11 cellular contexts compared by ENCODE assay signal in genomic region chr17:19316756-19317358, GRCh38. TPM values are rescaled to one million over a fixed set of nuclear protein-coding genes. Genes with fewer than 3 reads are reported as not detected.
DNase-seq lines count a peak whose midpoint lies in the region; ATAC-seq and TF ChIP-seq lines count a peak whose summit lies in the region.
"Had no signal": no experiment of that assay in that cellular context is flagged by ENCODE, and none has a peak within 500 bp of the region (broad histone marks: within the 10 kb centered on the region; RNA-seq: fewer than 3 reads in every experiment).

No MANE protein-coding gene starts in this region.

- H3K36me3 ChIP-seq in fibroblast of lung (ENCODE audit: control insufficient read depth, insufficient read depth, low read length) (peaks cover 14% of the 10 kb centered on the region), neural progenitor cell (no peaks in the 10 kb centered on the region)

- H3K36me3 Mint-ChIP-seq in natural killer cell treated with Interleukin-12 subunit alpha and Interleukin-12 subunit beta and Interleukin-15 and Interleukin-18, amount 100 ng/mL, for 72 hours = no peaks in the 10 kb centered on the region
- no peaks in the 10 kb centered on the region for H3K36me3 Mint-ChIP-seq in natural killer cell
- H3K36me3 Mint-ChIP-seq in neural progenitor cell = peaks cover 22% of the 10 kb centered on the region

- peaks cover 0 to 7% of the 10 kb centered on the region in 2 donors for H3K27me3 Mint-ChIP-seq in natural killer cell treated with Interleukin-12 subunit alpha and Interleukin-12 subunit beta and Interleukin-15 and Interleukin-18, amount 100 ng/mL, for 72 hours
- peaks cover 0 to 5% of the 10 kb centered on the region in 2 donors for H3K27me3 Mint-ChIP-seq in natural killer cell (ENCODE audit: low read depth in 2 of 2)
- H3K27me3 Mint-ChIP-seq in neural progenitor cell (ENCODE audit: insufficient read depth, low read depth) = peaks cover 3% of the 10 kb centered on the region

- H3F3A ChIP-seq in neural progenitor cell (ENCODE audit: low read depth) = peaks cover 11% of the 10 kb centered on the region

- no peak overlapping the region for H3K27ac Mint-ChIP-seq in natural killer cell treated with Interleukin-12 subunit alpha and Interleukin-12 subunit beta and Interleukin-15 and Interleukin-18, amount 100 ng/mL, for 72 hours
- H3K27ac Mint-ChIP-seq in natural killer cell (no peak overlapping the region), neural progenitor cell (peak overlapping the region; percentile 99)

- peaks cover 6% of the 10 kb centered on the region for H3K4me1 ChIP-seq in fibroblast of lung (ENCODE audit: control insufficient read depth, extremely low read depth, insufficient read depth, low read length)
- H3K4me1 ChIP-seq in neural progenitor cell = peaks cover 10% of the 10 kb centered on the region

- peak overlapping the region; percentile 7 for H3K27ac ChIP-seq in fibroblast of lung (ENCODE audit: insufficient read depth, low read length)
- H3K27ac ChIP-seq in neural progenitor cell = no peak overlapping the region

- no peak overlapping the region for H3K4me3 Mint-ChIP-seq in natural killer cell treated with Interleukin-12 subunit alpha and Interleukin-12 subunit beta and Interleukin-15 and Interleukin-18, amount 100 ng/mL, for 72 hours
- H3K4me3 Mint-ChIP-seq in natural killer cell = no peak overlapping the region
- peak overlapping the region; percentile 81 for H3K4me3 Mint-ChIP-seq in neural progenitor cell

- H3K27me3 ChIP-seq in fibroblast of lung (ENCODE audit: control insufficient read depth, insufficient read depth, low read length) = no peaks in the 10 kb centered on the region
- no peaks in the 10 kb centered on the region for H3K27me3 ChIP-seq in neural progenitor cell
- H3K27me3 ChIP-seq: testis had no signal

- ATAC-seq in natural killer cell treated with Interleukin-12 subunit alpha and Interleukin-12 subunit beta and Interleukin-15 and Interleukin-18, amount 100 ng/mL, for 72 hours = no peak
- ATAC-seq in natural killer cell = no peak
- ATAC-seq in GM18519 (IDR thresholded peaks at IDR 0.05; ENCODE audit: low FRiP score, unreplicated experiment) = no peak

- peak; percentile 22 for DNase-seq in natural killer cell treated with Interleukin-12 subunit alpha and Interleukin-12 subunit beta and Interleukin-15 and Interleukin-18, amount 100 ng/mL, for 72 hours (ENCODE audit: low spot score)
- DNase-seq in natural killer cell (no peak), fibroblast of lung (ENCODE audit: low read depth in 2 of 2) (peak in 1 of 2 donors; percentile 50), neural progenitor cell (ENCODE audit: low spot score) (no peak), SW480 (ENCODE audit: low spot score) (no peak), NK-92 (lab: John Stamatoyannopoulos, UW; ENCODE audit: unreplicated experiment) (no peak)
- no peak for DNase-seq in activated CD4-positive, alpha-beta T cell treated with anti-CD3 and anti-CD28 coated beads, Interleukin-2, amount 50 U/mL, for 48 hours
- DNase-seq: central memory CD4-positive, alpha-beta T cell; DMS79 had no signal

- no peaks in the 10 kb centered on the region for H4K20me1 ChIP-seq in fibroblast of lung (ENCODE audit: control insufficient read depth, extremely low read depth, insufficient read depth, low read length)
- peaks cover 19% of the 10 kb centered on the region for H4K20me1 ChIP-seq in neural progenitor cell (ENCODE audit: low read depth)

- no peak overlapping the region for H3K9ac ChIP-seq in fibroblast of lung (ENCODE audit: insufficient read depth, low read length)
- H3K9ac ChIP-seq in neural progenitor cell = no peak overlapping the region

- H2AFZ ChIP-seq in fibroblast of lung (ENCODE audit: low read length) (no peak overlapping the region), neural progenitor cell (replicated peaks) (no peak overlapping the region)

- peaks cover 3 to 7% of the 10 kb centered on the region in 2 donors for H3K4me1 Mint-ChIP-seq in natural killer cell treated with Interleukin-12 subunit alpha and Interleukin-12 subunit beta and Interleukin-15 and Interleukin-18, amount 100 ng/mL, for 72 hours (ENCODE audit: low read depth in 2 of 2)
- H3K4me1 Mint-ChIP-seq in natural killer cell (peaks cover 0 to 2% of the 10 kb centered on the region in 2 donors), neural progenitor cell (peaks cover 57% of the 10 kb centered on the region)

- no peak for TF ChIP-seq CTCF in natural killer cell (IDR thresholded peaks at IDR 0.05)
- no peak for TF ChIP-seq CTCF in fibroblast of lung (conservative IDR thresholded peaks at IDR 0.05 in 1 of 2, IDR thresholded peaks at IDR 0.05 in 1 of 2; ENCODE audit: low read depth in 1 of 2, low read length in 2 of 2)
- no peak for TF ChIP-seq CTCF in neural progenitor cell (IDR thresholded peaks at IDR 0.05)

- intact Hi-C loops in natural killer cell (cut with micrococcal nuclease) = no loop called here

- H3K9me3 ChIP-seq in fibroblast of lung (ENCODE audit: control insufficient read depth, insufficient read depth, low read depth, low read length) = no peaks in the 10 kb centered on the region
- no peaks in the 10 kb centered on the region for H3K9me3 ChIP-seq in neural progenitor cell (ENCODE audit: low read depth)
- H3K9me3 ChIP-seq: testis had no signal

- H3K4me2 ChIP-seq in fibroblast of lung (ENCODE audit: extremely low read depth, insufficient read depth, low read length) (no peak overlapping the region), neural progenitor cell (peak overlapping the region; percentile 0)

- H3K4me3 ChIP-seq in fibroblast of lung (replicated peaks in 1 of 4; ENCODE audit: control extremely low read depth in 1 of 4, insufficient read depth in 1 of 4, low read depth in 3 of 4, low read length in 4 of 4) (no peak overlapping the region), neural progenitor cell (no peak overlapping the region)
- H3K4me3 ChIP-seq: testis had no signal

- H3K79me2 ChIP-seq in fibroblast of lung (ENCODE audit: control insufficient read depth, insufficient read depth, low read length) = no peaks in the 10 kb centered on the region
- H3K79me2 ChIP-seq in neural progenitor cell (ENCODE audit: low read depth) = no peaks in the 10 kb centered on the region

- no peaks in the 10 kb centered on the region for H3K9me3 Mint-ChIP-seq in natural killer cell treated with Interleukin-12 subunit alpha and Interleukin-12 subunit beta and Interleukin-15 and Interleukin-18, amount 100 ng/mL, for 72 hours
- no peaks in the 10 kb centered on the region for H3K9me3 Mint-ChIP-seq in natural killer cell
- H3K9me3 Mint-ChIP-seq in neural progenitor cell = no peaks in the 10 kb centered on the region

RNA-seq across cellular contexts. Expression of gene B9D1, which starts 45.7 kb away (rescaled TPM):
- total RNA-seq in natural killer cell treated with Interleukin-12 subunit alpha and Interleukin-12 subunit beta and Interleukin-15 and Interleukin-18, amount 100 ng/mL, for 72 hours = 1 to 10 TPM; 2.2 to 4.9 TPM
- total RNA-seq in natural killer cell (1 to 10 TPM; 3.1 to 7.5 (median 3.7) TPM), fibroblast of lung (20.8 and 38.5 TPM in 2 replicates), neural progenitor cell (ENCODE audit: low replicate concordance) (15.1 and 43.0 TPM in 2 replicates)
- 32.0 and 35.7 TPM in 2 replicates for polyA plus RNA-seq in fibroblast of lung
- polyA plus RNA-seq in fibroblast of lung (2012) = 31.6 and 38.4 TPM in 2 replicates
- polyA minus RNA-seq in fibroblast of lung (ENCODE audit: low replicate concordance) = 32.5 and 35.0 TPM in 2 replicates
